Comparison of ENCODE assay signal across 27 cellular contexts in genomic region chr7:117690147-117690546, GRCh38.
"Had no signal": no experiment of that assay in that cellular context is flagged by ENCODE, and none has a peak within 500 bp of the region (broad histone marks: within the 10 kb centered on the region; RNA-seq: fewer than 3 reads in every experiment).

No MANE protein-coding gene starts in this region.

- H3K9me3 Mint-ChIP-seq: activated CD4-positive, alpha-beta T cell treated with anti-CD3 and anti-CD28 coated beads, Interleukin-2, amount 10 ng/mL, durations not matched to agents 24 days and 14 days; activated CD8-positive, alpha-beta T cell treated with anti-CD3 and anti-CD28 coated beads for 36 hours; activated naive CD4-positive, alpha-beta T cell treated with anti-CD3 and anti-CD28 coated beads, Interleukin-2, amount 50 U/mL, for 24 hours; activated naive CD8-positive, alpha-beta T cell treated with anti-CD3 and anti-CD28 coated beads, Interleukin-2, amount 10 ng/mL, durations not matched to agents 7 days and 5 days; activated T-helper 2 cell treated with anti-CD3 and anti-CD28 coated beads, Interferon-gamma antibody, Interleukin-2, Interleukin-4, amounts not matched to agents 10 μg/mL and 5 μg/mL and 100 μg/mL, durations not matched to agents 14 hours and 24 hours and 36 hours had no signal

- H3K4me1 Mint-ChIP-seq: activated CD4-positive, alpha-beta T cell treated with anti-CD3 and anti-CD28 coated beads, Interleukin-2, amount 10 ng/mL, durations not matched to agents 24 days and 14 days; activated naive CD4-positive, alpha-beta T cell treated with anti-CD3 and anti-CD28 coated beads, Interleukin-2, amount 50 U/mL, for 24 hours; activated naive CD8-positive, alpha-beta T cell treated with anti-CD3 and anti-CD28 coated beads, Interleukin-2, amount 10 ng/mL, durations not matched to agents 7 days and 5 days had no signal

- H3K27ac ChIP-seq: body of pancreas, breast epithelium, SJCRH30, SK-N-MC, WERI-Rb-1 had no signal

- H3K27me3 Mint-ChIP-seq: activated CD4-positive, alpha-beta T cell treated with anti-CD3 and anti-CD28 coated beads, Interleukin-2, amount 10 ng/mL, durations not matched to agents 24 days and 14 days; activated CD8-positive, alpha-beta T cell treated with anti-CD3 and anti-CD28 coated beads for 36 hours; activated naive CD8-positive, alpha-beta T cell treated with anti-CD3 and anti-CD28 coated beads, Interleukin-2, amount 10 ng/mL, durations not matched to agents 7 days and 5 days had no signal

- H3K4me3 ChIP-seq: body of pancreas, breast epithelium, SJCRH30, SK-N-MC had no signal

- ATAC-seq: activated CD8-positive, alpha-beta T cell treated with anti-CD3 and anti-CD28 coated beads for 36 hours; activated T-cell treated with anti-CD3 and anti-CD28 coated beads, Interleukin-2, amount 50 U/mL, for 72 hours; body of pancreas; Panc1 had no signal

- H3K27me3 ChIP-seq: body of pancreas, breast epithelium, SJCRH30 had no signal

- H3K4me1 ChIP-seq: body of pancreas, breast epithelium, SJCRH30 had no signal

- H3K9me3 ChIP-seq: body of pancreas, breast epithelium, SJCRH30 had no signal

- H3K36me3 Mint-ChIP-seq: activated naive CD4-positive, alpha-beta T cell treated with anti-CD3 and anti-CD28 coated beads, Interleukin-2, amount 50 U/mL, for 24 hours; activated naive CD8-positive, alpha-beta T cell treated with anti-CD3 and anti-CD28 coated beads, Interleukin-2, amount 10 ng/mL, durations not matched to agents 7 days and 5 days had no signal

- H3K27ac Mint-ChIP-seq: activated CD4-positive, alpha-beta T cell treated with anti-CD3 and anti-CD28 coated beads, Interleukin-2, amount 10 ng/mL, durations not matched to agents 24 days and 14 days; activated CD8-positive, alpha-beta T cell treated with anti-CD3 and anti-CD28 coated beads for 36 hours; activated naive CD4-positive, alpha-beta T cell treated with anti-CD3 and anti-CD28 coated beads, Interleukin-2, amount 50 U/mL, for 24 hours; activated naive CD8-positive, alpha-beta T cell treated with anti-CD3 and anti-CD28 coated beads, Interleukin-2, amount 10 ng/mL, durations not matched to agents 7 days and 5 days; activated T-cell treated with anti-CD3 and anti-CD28 coated beads, Interleukin-2, amount 50 U/mL, for 72 hours; activated T-helper 2 cell treated with anti-CD3 and anti-CD28 coated beads, Interferon-gamma antibody, Interleukin-2, Interleukin-4, amounts not matched to agents 10 μg/mL and 5 μg/mL and 100 μg/mL, durations not matched to agents 14 hours and 24 hours and 36 hours had no signal

- DNase-seq: activated CD4-positive, alpha-beta T cell treated with anti-CD3 and anti-CD28 coated beads, Interleukin-2, amount 10 ng/mL, durations not matched to agents 24 days and 14 days; activated CD4-positive, alpha-beta T cell treated with anti-CD3 and anti-CD28 coated beads, Interleukin-2, amount 50 U/mL, for 4 hours; activated CD8-positive, alpha-beta T cell treated with anti-CD3 and anti-CD28 coated beads for 36 hours; activated gamma-delta T cell; activated naive CD4-positive, alpha-beta T cell treated with Interleukin-2 at 50 U/mL for 16 hours; activated naive CD8-positive, alpha-beta T cell treated with anti-CD3 and anti-CD28 coated beads, Interleukin-2, amount 10 ng/mL, durations not matched to agents 7 days and 5 days; activated T-cell treated with anti-CD3 and anti-CD28 coated beads, Interleukin-2, amount 50 U/mL, for 1 hour; activated T-cell treated with anti-CD3 and anti-CD28 coated beads, Interleukin-2, amount 50 U/mL, for 72 hours; body of pancreas; NCI-H1105 treated with DMSO at 0.1 percent for 48 hours; NCI-H1436; NCI-H1694; NCI-H1930; NCI-H2081 treated with DMSO at 0.1 percent for 48 hours; NCI-H226; NCI-H446 treated with DMSO at 0.1 percent for 48 hours; NCI-H524; NCI-H69; SHP77; SJCRH30; T1000; WERI-Rb-1 had no signal

- H3K4me3 Mint-ChIP-seq: activated CD4-positive, alpha-beta T cell treated with anti-CD3 and anti-CD28 coated beads, Interleukin-2, amount 10 ng/mL, durations not matched to agents 24 days and 14 days; activated CD8-positive, alpha-beta T cell treated with anti-CD3 and anti-CD28 coated beads for 36 hours; activated naive CD4-positive, alpha-beta T cell treated with anti-CD3 and anti-CD28 coated beads, Interleukin-2, amount 50 U/mL, for 24 hours; activated naive CD8-positive, alpha-beta T cell treated with anti-CD3 and anti-CD28 coated beads, Interleukin-2, amount 10 ng/mL, durations not matched to agents 7 days and 5 days; activated T-cell treated with anti-CD3 and anti-CD28 coated beads, Interleukin-2, amount 50 U/mL, for 72 hours had no signal

- H3K36me3 ChIP-seq: breast epithelium, SJCRH30, WERI-Rb-1 had no signal
